In the genomic region with DNA sequence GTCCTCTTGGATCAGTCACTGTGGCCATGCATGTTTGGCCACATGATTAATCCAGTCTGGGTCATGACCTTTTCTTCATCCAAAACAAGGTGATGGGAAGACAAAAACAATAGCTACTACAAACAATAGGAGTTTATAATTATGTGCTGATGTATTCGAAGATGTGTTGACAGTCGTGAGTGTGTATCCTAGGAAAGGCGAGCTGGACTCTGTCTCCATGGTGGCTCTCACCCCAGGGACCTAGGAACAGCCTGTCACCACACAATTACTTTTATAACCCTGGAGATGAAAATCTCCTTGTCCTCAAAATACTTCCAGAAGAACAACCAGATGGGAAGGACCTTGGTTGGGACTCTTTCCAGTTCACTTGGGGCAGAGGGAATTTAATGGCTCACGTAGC, we compare ENCODE assay signal across 2 cellular contexts.
TF ChIP-seq lines count a peak whose summit lies in the region.

No MANE protein-coding gene starts in this region.

TF ChIP-seq in IMR-90, 13 proteins besides CTCF, POLR2A, EP300 and RAD21:
- no peak for TF ChIP-seq CHD1 (IDR thresholded peaks at IDR 0.05; ENCODE audit: low read depth, low read length)
- TF ChIP-seq BHLHE40 (IDR thresholded peaks at IDR 0.05; ENCODE audit: low read depth, low read length) = no peak
- TF ChIP-seq SMC3 (IDR thresholded peaks at IDR 0.05; ENCODE audit: low read depth, low read length) = no peak
- TF ChIP-seq RCOR1 (IDR thresholded peaks at IDR 0.05; ENCODE audit: insufficient replicate concordance, low read length) = no peak
- TF ChIP-seq NFE2L2 (IDR thresholded peaks at IDR 0.05; ENCODE audit: low read depth, low read length) = no peak
- no peak for TF ChIP-seq FOS (IDR thresholded peaks at IDR 0.05; ENCODE audit: low read depth, low read length)
- TF ChIP-seq RFX5 (IDR thresholded peaks at IDR 0.05; ENCODE audit: low read depth, low read length) = no peak
- no peak for TF ChIP-seq MAFK (IDR thresholded peaks at IDR 0.05; ENCODE audit: low read depth, low read length)
- TF ChIP-seq MXI1 (IDR thresholded peaks at IDR 0.05; ENCODE audit: borderline replicate concordance, low read depth, low read length) = no peak

TF ChIP-seq in endothelial cell of umbilical vein, 7 proteins besides CTCF, POLR2A, EP300 and RAD21:
- TF ChIP-seq, protein P1, sequence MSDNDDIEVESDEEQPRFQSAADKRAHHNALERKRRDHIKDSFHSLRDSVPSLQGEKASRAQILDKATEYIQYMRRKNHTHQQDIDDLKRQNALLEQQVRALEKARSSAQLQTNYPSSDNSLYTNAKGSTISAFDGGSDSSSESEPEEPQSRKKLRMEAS (IDR thresholded peaks at IDR 0.05; ENCODE audit: insufficient read depth, insufficient read length) = no peak
- TF ChIP-seq MYC (IDR thresholded peaks at IDR 0.05; ENCODE audit: low read depth, low read length) (no peak), POLR2AphosphoS5 (IDR thresholded peaks at IDR 0.05; ENCODE audit: insufficient read depth, low read depth, low read length) (no peak), EZH2 (IDR thresholded peaks at IDR 0.05; ENCODE audit: borderline replicate concordance, low read depth, low read length, severe bottlenecking) (no peak), JUN (IDR thresholded peaks at IDR 0.05; ENCODE audit: borderline replicate concordance, insufficient read depth, insufficient read length, low read depth) (no peak), FOS (IDR thresholded peaks at IDR 0.05; ENCODE audit: borderline replicate concordance, insufficient read depth, low read length) (no peak), GATA2 (IDR thresholded peaks at IDR 0.05; ENCODE audit: insufficient read depth, insufficient read length, low read depth, low read length) (no peak)
